Comparison of ENCODE assay signal across 10 cellular contexts in genomic region chr3:106004137-106004600, GRCh38.
DNase-seq lines count a peak whose midpoint lies in the region; ATAC-seq and TF ChIP-seq lines count a peak whose summit lies in the region.
"Had no signal": no experiment of that assay in that cellular context is flagged by ENCODE, and none has a peak within 500 bp of the region (broad histone marks: within the 10 kb centered on the region; RNA-seq: fewer than 3 reads in every experiment).

No MANE protein-coding gene starts in this region.

- ATAC-seq in heart right ventricle (peak in 7 of 8 donors; percentile 66 to 89 (median 83)), thoracic aorta (ENCODE audit: insufficient number of reproducible peaks, low FRiP score, low read depth) (peak; percentile 58), HG02852 (IDR thresholded peaks at IDR 0.05; ENCODE audit: unreplicated experiment) (no peak), HG03520 (IDR thresholded peaks at IDR 0.05; ENCODE audit: unreplicated experiment) (no peak), GM18909 (IDR thresholded peaks at IDR 0.05; ENCODE audit: poor library complexity, unreplicated experiment) (no peak)

- no peaks in the 10 kb centered on the region for H3K36me3 ChIP-seq in ascending aorta
- H3K36me3 ChIP-seq in heart right ventricle = no peaks in the 10 kb centered on the region
- H3K36me3 ChIP-seq in thoracic aorta = no peaks in the 10 kb centered on the region

- peaks cover 10% of the 10 kb centered on the region for H3K4me1 Mint-ChIP-seq in activated CD4-positive, alpha-beta T cell treated with anti-CD3 and anti-CD28 coated beads, Interleukin-2, amount 10 ng/mL, durations not matched to agents 24 days and 14 days

- H3K9me3 ChIP-seq in ascending aorta = peaks cover 0 to 2% of the 10 kb centered on the region in 2 donors
- peaks cover 0 to 5% (median 0%) of the 10 kb centered on the region in 11 donors for H3K9me3 ChIP-seq in heart right ventricle
- no peaks in the 10 kb centered on the region for H3K9me3 ChIP-seq in thoracic aorta

- H3K27ac ChIP-seq in ascending aorta (peak overlapping the region in 1 of 2 donors; percentile 24), heart right ventricle (peak overlapping the region in 8 of 10 donors; percentile 9 to 78 (median 44)), thoracic aorta (peak overlapping the region in 1 of 2 donors; percentile 17)

- H3K4me1 ChIP-seq in ascending aorta (peaks cover 0 to 5% of the 10 kb centered on the region in 2 donors), heart right ventricle (peaks cover 0 to 19% (median 6%) of the 10 kb centered on the region in 9 donors), thoracic aorta (ENCODE audit: control insufficient read depth in 1 of 2, low read depth in 2 of 2) (peaks cover 0 to 5% of the 10 kb centered on the region in 2 donors)

- H3K4me3 ChIP-seq in ascending aorta (peak overlapping the region; percentile 45 to 57), heart right ventricle (peak overlapping the region in 6 of 10 donors; percentile 19 to 46 (median 34)), thoracic aorta (peak overlapping the region; percentile 61)

- H3K4me3 Mint-ChIP-seq in activated CD4-positive, alpha-beta T cell treated with anti-CD3 and anti-CD28 coated beads, Interleukin-2, amount 10 ng/mL, durations not matched to agents 24 days and 14 days = peak overlapping the region; percentile 0
- H3K4me3 Mint-ChIP-seq: type B pancreatic cell had no signal

- peaks cover 15% of the 10 kb centered on the region for H3K36me3 Mint-ChIP-seq in activated CD4-positive, alpha-beta T cell treated with anti-CD3 and anti-CD28 coated beads, Interleukin-2, amount 10 ng/mL, durations not matched to agents 24 days and 14 days (ENCODE audit: low read depth)
- H3K36me3 Mint-ChIP-seq: type B pancreatic cell had no signal

- WGBS in heart right ventricle, 2 donors = 35% methylated on average over 4 of the region's 4 CpGs

- TF ChIP-seq CTCF in ascending aorta (IDR thresholded peaks at IDR 0.05) (no peak), heart right ventricle (IDR thresholded peaks at IDR 0.05) (no peak), thoracic aorta (IDR thresholded peaks at IDR 0.05) (no peak)

- DNase-seq in activated CD4-positive, alpha-beta T cell treated with anti-CD3 and anti-CD28 coated beads, Interleukin-2, amount 10 ng/mL, durations not matched to agents 24 days and 14 days = no peak
- DNase-seq in activated CD4-positive, alpha-beta T cell treated with anti-CD3 and anti-CD28 coated beads for 1 hour = no peak
- DNase-seq in ascending aorta (ENCODE audit: low spot score in 2 of 2) (no peak), heart right ventricle (no peak), thoracic aorta (ENCODE audit: low spot score) (no peak)
- DNase-seq: glutamatergic neuron had no signal

- intact Hi-C loops in activated CD4-positive, alpha-beta T cell treated with anti-CD3 and anti-CD28 coated beads, Interleukin-2, amount 10 ng/mL, durations not matched to agents 24 days and 14 days (cut with micrococcal nuclease) = no loop called here
- intact Hi-C loops in ascending aorta (cut with DNase I) (no loop called here), heart right ventricle (cut with DNase I) (no loop called here)

- H3K27ac Mint-ChIP-seq in activated CD4-positive, alpha-beta T cell treated with anti-CD3 and anti-CD28 coated beads, Interleukin-2, amount 10 ng/mL, durations not matched to agents 24 days and 14 days = no peak overlapping the region
- H3K27ac Mint-ChIP-seq: type B pancreatic cell had no signal

- H3K9me3 Mint-ChIP-seq in activated CD4-positive, alpha-beta T cell treated with anti-CD3 and anti-CD28 coated beads, Interleukin-2, amount 10 ng/mL, durations not matched to agents 24 days and 14 days = peaks cover 28% of the 10 kb centered on the region

- H3K27me3 Mint-ChIP-seq in activated CD4-positive, alpha-beta T cell treated with anti-CD3 and anti-CD28 coated beads, Interleukin-2, amount 10 ng/mL, durations not matched to agents 24 days and 14 days = no peaks in the 10 kb centered on the region
- H3K27me3 Mint-ChIP-seq: type B pancreatic cell had no signal

- H3K27me3 ChIP-seq in ascending aorta (no peaks in the 10 kb centered on the region), heart right ventricle (no peaks in the 10 kb centered on the region), thoracic aorta (replicated peaks; ENCODE audit: insufficient read depth) (no peaks in the 10 kb centered on the region)

Comparison
In these comparisons a context has a peak if more than half of its experiments do, and no peak if none do; other contexts are left out.
1. ATAC-seq: peak in heart right ventricle (7 of 8) and thoracic aorta (single experiment); none in HG02852 (single experiment), HG03520 (single experiment) and GM18909 (single experiment).
2. Peak in every context shown above with its lines, with median percentiles within 50 percentile points of each other: H3K4me3 ChIP-seq.